ENCODE assay signal across 8 cellular contexts in genomic region chr11:124798991-124799383, GRCh38. TPM values are rescaled to one million over a fixed set of nuclear protein-coding genes. Genes with fewer than 3 reads are reported as not detected.
DNase-seq lines count a peak whose midpoint lies in the region; TF ChIP-seq lines count a peak whose summit lies in the region.

No MANE protein-coding gene starts in this region.

- H3K27ac Mint-ChIP-seq in activated naive CD4-positive, alpha-beta T cell treated with anti-CD3 and anti-CD28 coated beads, Interleukin-2, amount 10 ng/mL, durations not matched to agents 7 days and 5 days, result peak overlapping the region; percentile 96
- H3K27ac Mint-ChIP-seq in HFFc6 (peak overlapping the region; percentile 95), chondrocyte (ENCODE audit: unreplicated experiment) (peak overlapping the region; percentile 90)

- H3K9me3 ChIP-seq in NT2/D1 (ENCODE audit: insufficient read depth, low read length) (no peaks in the 10 kb centered on the region), mucosa of stomach (ENCODE audit: control insufficient read depth, low read length) (no peaks in the 10 kb centered on the region)

- TF ChIP-seq CTCF in HFFc6 (IDR thresholded peaks at IDR 0.05) (no peak), chondrocyte (IDR thresholded peaks at IDR 0.05) (no peak)

- peak overlapping the region; percentile 92 for H3K9ac ChIP-seq in NT2/D1 (ENCODE audit: insufficient read length, low read depth)
- H3K9ac ChIP-seq in mucosa of stomach (ENCODE audit: low read length), result peak overlapping the region; percentile 94

- no peaks in the 10 kb centered on the region for H3K36me3 ChIP-seq in NT2/D1 (ENCODE audit: insufficient read depth, insufficient read length, low read length)
- H3K36me3 ChIP-seq in mucosa of stomach (ENCODE audit: control insufficient read depth, insufficient read depth, low read length), result no peaks in the 10 kb centered on the region

- DNase-seq in activated naive CD4-positive, alpha-beta T cell treated with anti-CD3 and anti-CD28 coated beads, Interleukin-2, amount 10 ng/mL, durations not matched to agents 7 days and 5 days, result peak; percentile 27
- DNase-seq in activated naive CD4-positive, alpha-beta T cell treated with anti-CD3 and anti-CD28 coated beads, Interleukin-2, amount 50 U/mL, for 16 hours, result no peak
- DNase-seq in HFFc6, result peak; percentile 58
- DNase-seq in NT2/D1 (ENCODE audit: low read depth, low spot score), result peak; percentile 18
- no peak for DNase-seq in chondrocyte (ENCODE audit: low spot score)
- no peak for DNase-seq in NCI-H345 (lab: John Stamatoyannopoulos, UW)
- DNase-seq in HUDEP-2 (lab: John Stamatoyannopoulos, UW; ENCODE audit: unreplicated experiment in 76 of 76), result no peak

- H3K4me1 Mint-ChIP-seq in activated naive CD4-positive, alpha-beta T cell treated with anti-CD3 and anti-CD28 coated beads, Interleukin-2, amount 10 ng/mL, durations not matched to agents 7 days and 5 days, result peaks cover 30% of the 10 kb centered on the region
- H3K4me1 Mint-ChIP-seq in HFFc6 (ENCODE audit: low read depth) (peaks cover 41% of the 10 kb centered on the region), chondrocyte (ENCODE audit: low read depth) (peaks cover 33% of the 10 kb centered on the region)

- peak overlapping the region; percentile 94 for H3K4me3 Mint-ChIP-seq in activated naive CD4-positive, alpha-beta T cell treated with anti-CD3 and anti-CD28 coated beads, Interleukin-2, amount 10 ng/mL, durations not matched to agents 7 days and 5 days
- peak overlapping the region; percentile 90 for H3K4me3 Mint-ChIP-seq in HFFc6
- H3K4me3 Mint-ChIP-seq in chondrocyte (ENCODE audit: unreplicated experiment), result peak overlapping the region; percentile 86

- peak overlapping the region; percentile 78 for H3K4me3 ChIP-seq in NT2/D1 (ENCODE audit: insufficient read length, low read depth)
- H3K4me3 ChIP-seq in mucosa of stomach (ENCODE audit: low read length), result peak overlapping the region; percentile 81

- H3K4me1 ChIP-seq in NT2/D1 (ENCODE audit: insufficient read depth, insufficient read length), result no peaks in the 10 kb centered on the region
- peaks cover 9% of the 10 kb centered on the region for H3K4me1 ChIP-seq in mucosa of stomach (ENCODE audit: control insufficient read depth, insufficient read depth, low read length)

- peaks cover 2% of the 10 kb centered on the region for H3K36me3 Mint-ChIP-seq in activated naive CD4-positive, alpha-beta T cell treated with anti-CD3 and anti-CD28 coated beads, Interleukin-2, amount 10 ng/mL, durations not matched to agents 7 days and 5 days
- H3K36me3 Mint-ChIP-seq in HFFc6 (ENCODE audit: low read depth) (no peaks in the 10 kb centered on the region), chondrocyte (ENCODE audit: low read depth) (no peaks in the 10 kb centered on the region)

- no peaks in the 10 kb centered on the region for H3K27me3 ChIP-seq in NT2/D1 (ENCODE audit: insufficient read depth, insufficient read length)
- no peaks in the 10 kb centered on the region for H3K27me3 ChIP-seq in mucosa of stomach (ENCODE audit: control insufficient read depth, insufficient read depth, low read length)

- no peaks in the 10 kb centered on the region for H3K9me3 Mint-ChIP-seq in activated naive CD4-positive, alpha-beta T cell treated with anti-CD3 and anti-CD28 coated beads, Interleukin-2, amount 10 ng/mL, durations not matched to agents 7 days and 5 days
- H3K9me3 Mint-ChIP-seq in HFFc6, result no peaks in the 10 kb centered on the region
- no peaks in the 10 kb centered on the region for H3K9me3 Mint-ChIP-seq in chondrocyte (ENCODE audit: low read depth)

- CTCF ChIA-PET in activated naive CD4-positive, alpha-beta T cell treated with anti-CD3 and anti-CD28 coated beads, Interleukin-2, amount 10 ng/mL, durations not matched to agents 7 days and 5 days (lab: Charles Lee), result interaction anchor here (1.1 to 3.6 kb wide), 8 partner anchors 36 to 129 kb away, joined by 3 to 22 read pairs (median 6); partner anchors contain the start of genes ESAM, SIAE and SPA17

- peaks cover 9% of the 10 kb centered on the region for H3K27me3 Mint-ChIP-seq in activated naive CD4-positive, alpha-beta T cell treated with anti-CD3 and anti-CD28 coated beads, Interleukin-2, amount 10 ng/mL, durations not matched to agents 7 days and 5 days
- H3K27me3 Mint-ChIP-seq in HFFc6 (ENCODE audit: insufficient read depth) (no peaks in the 10 kb centered on the region), chondrocyte (ENCODE audit: low read depth) (no peaks in the 10 kb centered on the region)

RNA-seq across cellular contexts. Expression of gene MSANTD2, which starts 1.2 kb away (rescaled TPM):
- total RNA-seq in HFFc6 (2021; fragmentation: NEBNext Ultra II Directional; extraction: Animal tissue kit (Norgen Biotek cat#: 25700)), result 1 to 10 TPM; 4.4 to 7.1 (median 5.8) TPM
- 10.4 to 12.5 TPM (median 10.6 TPM) in 3 replicates for total RNA-seq in chondrocyte

RNA-seq across cellular contexts. Expression of gene ESAM, which starts 36.9 kb away (rescaled TPM):
- under 1 TPM in 3 of 6 experiments, not detected in 3; 0.11 to 0.14 (median 0.12) TPM for total RNA-seq in HFFc6 (2021; fragmentation: NEBNext Ultra II Directional; extraction: Animal tissue kit (Norgen Biotek cat#: 25700))
- 1.7 to 2.6 TPM (median 2.0 TPM) in 3 replicates for total RNA-seq in chondrocyte

RNA-seq across cellular contexts. Expression of gene VSIG2, which starts 46.9 kb away (rescaled TPM):
- total RNA-seq in HFFc6 (2021; fragmentation: NEBNext Ultra II Directional; extraction: Animal tissue kit (Norgen Biotek cat#: 25700)), result under 1 TPM in 1 of 6 experiments, not detected in 5; 0.14 TPM
- total RNA-seq in chondrocyte, result not detected in 3 replicates

RNA-seq across cellular contexts. Expression of gene NRGN, which starts 59.2 kb away (rescaled TPM):
- 1 to 10 TPM; 3.8 to 6.5 (median 5.4) TPM for total RNA-seq in HFFc6 (2021; fragmentation: NEBNext Ultra II Directional; extraction: Animal tissue kit (Norgen Biotek cat#: 25700))
- 1.6 to 2.4 TPM (median 1.8 TPM) in 3 replicates for total RNA-seq in chondrocyte

Comparison
In these comparisons a context has a peak if more than half of its experiments do, and no peak if none do; other contexts are left out.
1. DNase-seq: peak in activated naive CD4-positive, alpha-beta T cell treated with anti-CD3 and anti-CD28 coated beads, Interleukin-2, amount 10 ng/mL, durations not matched to agents 7 days and 5 days (single experiment), HFFc6 (single experiment) and NT2/D1 (single experiment); none in activated naive CD4-positive, alpha-beta T cell treated with anti-CD3 and anti-CD28 coated beads, Interleukin-2, amount 50 U/mL, for 16 hours (single experiment), chondrocyte (single experiment), NCI-H345 (single experiment) and HUDEP-2 (0 of 76).
2. Peak in every context shown above with its lines, with median percentiles within 50 percentile points of each other: H3K27ac Mint-ChIP-seq and H3K4me3 Mint-ChIP-seq.